21 cellular contexts compared by ENCODE assay signal in the genomic region with DNA sequence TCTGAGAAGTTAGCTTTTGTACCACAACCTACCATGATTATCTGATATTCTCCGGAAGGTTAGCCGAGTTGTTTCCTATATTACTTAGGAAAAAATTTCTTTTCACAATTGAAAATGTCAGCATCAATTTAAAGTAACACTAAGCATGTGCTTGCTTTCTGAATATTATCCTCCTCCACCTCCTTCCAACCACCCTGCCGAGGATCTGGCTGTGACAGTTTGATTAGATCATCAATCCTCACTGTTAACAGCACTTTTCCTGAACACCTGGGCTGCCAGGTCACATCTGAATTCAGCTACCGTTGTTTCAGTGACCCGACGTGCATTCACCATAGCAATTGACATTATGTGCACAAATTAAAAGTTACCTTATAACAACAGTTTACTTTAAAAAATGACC.
A peak's percentile ranks its signal among the peaks of the same experiment; 100 is the strongest.
DNase-seq lines count a peak whose midpoint lies in the region; FAIRE-seq and TF ChIP-seq lines count a peak whose summit lies in the region.
"Had no signal": no experiment of that assay in that cellular context is flagged by ENCODE, and none has a peak within 500 bp of the region (broad histone marks: within the 10 kb centered on the region; RNA-seq: fewer than 3 reads in every experiment).

No MANE protein-coding gene starts in this region.

- no peak overlapping the region for H3K9ac ChIP-seq in HUES6 (ENCODE audit: low read length)
- H3K9ac ChIP-seq in endodermal cell (ENCODE audit: extremely low read depth, low read length, poor library complexity, severe bottlenecking) = no peak overlapping the region

- no peak for TF ChIP-seq CTCF in endodermal cell (conservative IDR thresholded peaks at IDR 0.05)

- WGBS in endodermal cell (ENCODE audit: insufficient coverage in 1 of 2, insufficient read length in 1 of 2), 2 experiments = 52 to 65% methylated on average over 6 of the region's 6 CpGs

- H3K9me3 ChIP-seq in HUES6 (ENCODE audit: control insufficient read depth, insufficient read depth, low read depth, low read length) = no peaks in the 10 kb centered on the region
- no peaks in the 10 kb centered on the region for H3K9me3 ChIP-seq in endodermal cell (ENCODE audit: control insufficient read depth, low read length)
- H3K9me3 ChIP-seq: upper lobe of right lung had no signal

- H3K4me1 Mint-ChIP-seq in endodermal cell = peaks cover 50% of the 10 kb centered on the region

- peaks cover 29% of the 10 kb centered on the region for H3K4me1 ChIP-seq in HUES6 (ENCODE audit: control insufficient read depth, insufficient read depth, low read length)
- peaks cover 19% of the 10 kb centered on the region for H3K4me1 ChIP-seq in endodermal cell (ENCODE audit: control insufficient read depth, insufficient read depth, low read length)
- H3K4me1 ChIP-seq: upper lobe of right lung had no signal

- H3K27me3 Mint-ChIP-seq in endodermal cell (ENCODE audit: insufficient read depth) = no peaks in the 10 kb centered on the region
- H3K27me3 Mint-ChIP-seq: activated CD4-positive, alpha-beta memory T cell treated with anti-CD3 and anti-CD28 coated beads for 36 hours; natural killer cell treated with Interleukin-12 subunit alpha and Interleukin-12 subunit beta and Interleukin-15 and Interleukin-18, amount 100 ng/mL, for 72 hours; stimulated activated naive CD8-positive, alpha-beta T cell treated with anti-CD3 and anti-CD28 coated beads, Interleukin-15, amount 100 ng/mL, for 72 hours; T-cell had no signal

- H3K27me3 ChIP-seq in HUES6 (ENCODE audit: control insufficient read depth, insufficient read depth, low read length) = no peaks in the 10 kb centered on the region
- no peaks in the 10 kb centered on the region for H3K27me3 ChIP-seq in endodermal cell (ENCODE audit: control insufficient read depth, insufficient read depth, low read length, poor library complexity, severe bottlenecking)
- H3K27me3 ChIP-seq: upper lobe of right lung had no signal

- no peak for FAIRE-seq in H54 (lab: Jason Lieb, UNC)
- no peak for FAIRE-seq in GM12892 (lab: Jason Lieb, UNC)
- FAIRE-seq: RCC 7860 had no signal

- H3K4me3 Mint-ChIP-seq in endodermal cell = no peak overlapping the region
- H3K4me3 Mint-ChIP-seq: activated CD4-positive, alpha-beta memory T cell treated with anti-CD3 and anti-CD28 coated beads for 36 hours; CD8-positive, alpha-beta T cell; natural killer cell treated with Interleukin-12 subunit alpha and Interleukin-12 subunit beta and Interleukin-15 and Interleukin-18, amount 100 ng/mL, for 72 hours; stimulated activated naive CD8-positive, alpha-beta T cell treated with anti-CD3 and anti-CD28 coated beads, Interleukin-15, amount 100 ng/mL, for 72 hours; T-cell had no signal

- H3K4me3 ChIP-seq in HUES6 (ENCODE audit: low read depth, low read length) (no peak overlapping the region), endodermal cell (ENCODE audit: low read length) (peak overlapping the region; percentile 39)
- H3K4me3 ChIP-seq: upper lobe of right lung had no signal

- H3K36me3 Mint-ChIP-seq in endodermal cell (ENCODE audit: low read depth) = no peaks in the 10 kb centered on the region
- H3K36me3 Mint-ChIP-seq: natural killer cell treated with Interleukin-12 subunit alpha and Interleukin-12 subunit beta and Interleukin-15 and Interleukin-18, amount 100 ng/mL, for 72 hours had no signal

- H3K27ac Mint-ChIP-seq in endodermal cell = no peak overlapping the region
- H3K27ac Mint-ChIP-seq: activated CD4-positive, alpha-beta memory T cell treated with anti-CD3 and anti-CD28 coated beads for 36 hours; CD8-positive, alpha-beta T cell; natural killer cell treated with Interleukin-12 subunit alpha and Interleukin-12 subunit beta and Interleukin-15 and Interleukin-18, amount 100 ng/mL, for 72 hours; stimulated activated naive CD8-positive, alpha-beta T cell treated with anti-CD3 and anti-CD28 coated beads, Interleukin-15, amount 100 ng/mL, for 72 hours; T-cell had no signal

- H3K36me3 ChIP-seq in HUES6 (ENCODE audit: control insufficient read depth, insufficient read depth, low read length) = no peaks in the 10 kb centered on the region
- no peaks in the 10 kb centered on the region for H3K36me3 ChIP-seq in endodermal cell (ENCODE audit: control insufficient read depth, insufficient read depth, low read length)
- H3K36me3 ChIP-seq: upper lobe of right lung had no signal

- H3K9me3 Mint-ChIP-seq in endodermal cell = no peaks in the 10 kb centered on the region
- H3K9me3 Mint-ChIP-seq: activated CD4-positive, alpha-beta memory T cell treated with anti-CD3 and anti-CD28 coated beads for 36 hours; CD8-positive, alpha-beta T cell; natural killer cell treated with Interleukin-12 subunit alpha and Interleukin-12 subunit beta and Interleukin-15 and Interleukin-18, amount 100 ng/mL, for 72 hours; stimulated activated naive CD8-positive, alpha-beta T cell treated with anti-CD3 and anti-CD28 coated beads, Interleukin-15, amount 100 ng/mL, for 72 hours; T-cell had no signal

- TF ChIP-seq POLR2A in H54 (IDR thresholded peaks at IDR 0.05; ENCODE audit: low read depth, low read length) (no peak), GM12892 (IDR thresholded peaks at IDR 0.05; ENCODE audit: low read depth, low read length) (no peak)

- DNase-seq in DMS153 (lab: John Stamatoyannopoulos, UW) = peak; percentile 33
- peak; percentile 99 for DNase-seq in NCI-H69 (lab: John Stamatoyannopoulos, UW)
- DNase-seq in endodermal cell = no peak
- DNase-seq in H54 (ENCODE audit: insufficient read length, low spot score) = no peak
- no peak for DNase-seq in iPS-NIHi11 (ENCODE audit: low spot score)
- no peak for DNase-seq in GM12892 (ENCODE audit: insufficient read length)
- DNase-seq: activated CD4-positive, alpha-beta memory T cell treated with anti-CD3 and anti-CD28 coated beads for 36 hours; activated naive CD4-positive, alpha-beta T cell treated with anti-CD3 and anti-CD28 coated beads, Interleukin-2, amount 50 U/mL, for 16 hours; activated T-cell treated with anti-CD3 and anti-CD28 coated beads, Interleukin-2, amount 50 U/mL, for 1 hour; CD8-positive, alpha-beta T cell; GOT3; kidney glomerular epithelial cell; NCI-H1092 treated with DMSO at 0.1 percent for 48 hours; stimulated activated naive CD8-positive, alpha-beta T cell treated with anti-CD3 and anti-CD28 coated beads, Interleukin-15, amount 100 ng/mL, for 72 hours; T-cell; upper lobe of right lung had no signal

- H3K27ac ChIP-seq in HUES6 (ENCODE audit: low read depth, low read length) = peak overlapping the region; percentile 1; the same call in 1 of the 2 replicates
- H3K27ac ChIP-seq in endodermal cell (ENCODE audit: low read depth, low read length) = no peak overlapping the region
- H3K27ac ChIP-seq: HL-60, upper lobe of right lung, VCaP had no signal

Comparison
In these comparisons a context has a peak if more than half of its experiments do, and no peak if none do; other contexts are left out.
1. DNase-seq: peak in DMS153 (single experiment) and NCI-H69 (single experiment); none in endodermal cell (single experiment), H54 (single experiment), iPS-NIHi11 (single experiment) and GM12892 (single experiment).